ENCODE assay signal across 8 cellular contexts in the genomic region with DNA sequence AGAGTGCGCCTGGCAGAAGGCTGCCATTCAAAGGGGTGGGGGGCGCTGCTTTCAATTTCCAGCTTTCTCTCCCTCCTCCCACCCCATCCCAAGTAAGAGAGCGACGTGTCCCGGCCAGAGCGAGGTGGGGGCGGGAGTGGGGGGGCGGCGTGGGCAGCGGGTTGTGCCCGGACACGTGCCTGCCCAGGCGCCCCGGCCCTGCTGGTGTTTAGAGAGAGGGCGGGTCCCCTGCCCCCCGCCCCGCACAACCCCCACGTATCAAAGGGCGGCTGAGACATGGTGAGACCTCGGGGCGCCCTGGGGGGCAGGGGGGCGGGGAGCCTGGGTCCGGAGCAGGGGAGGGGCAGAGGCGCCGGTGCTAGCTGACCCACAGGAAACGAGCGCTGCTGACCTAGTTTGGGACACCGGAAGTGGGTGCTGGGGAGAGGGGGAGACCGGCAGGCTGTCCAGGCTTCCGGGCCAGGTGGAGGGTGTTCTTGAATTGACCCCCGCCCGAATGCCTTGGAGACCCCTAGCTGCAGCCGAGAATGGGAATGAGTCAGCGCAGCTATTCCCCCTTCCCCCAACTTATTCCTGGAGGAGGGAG. TPM values are rescaled to one million over a fixed set of nuclear protein-coding genes. Genes with fewer than 3 reads are reported as not detected.
DNase-seq lines count a peak whose midpoint lies in the region; ATAC-seq, FAIRE-seq and TF ChIP-seq lines count a peak whose summit lies in the region.

No MANE protein-coding gene starts in this region.

- H3K36me3 ChIP-seq in upper lobe of right lung = no peaks in the 10 kb centered on the region

- peak overlapping the region; percentile 98 for H3K27ac Mint-ChIP-seq in T-cell

- FAIRE-seq in GM19239 (lab: Jason Lieb, UNC) = peak; percentile 64

- H3K4me1 Mint-ChIP-seq in T-cell = peaks cover 57 to 60% (median 58%) of the 10 kb centered on the region in 3 donors

- peak overlapping the region; percentile 93 for H3K4me3 ChIP-seq in AG04449 (ENCODE audit: low read depth, low read length)
- H3K4me3 ChIP-seq in upper lobe of right lung = peak overlapping the region; percentile 88

- peak overlapping the region; percentile 89 to 95 (median 91) for H3K4me3 Mint-ChIP-seq in T-cell

- no peak for TF ChIP-seq POLR2A in GM18505 (IDR thresholded peaks at IDR 0.05; ENCODE audit: borderline replicate concordance, extremely low read depth, insufficient read depth, insufficient read length)

- H3K9me3 Mint-ChIP-seq in T-cell = no peaks in the 10 kb centered on the region

- peak overlapping the region; percentile 98 for H3K27ac ChIP-seq in epithelial cell of prostate
- peak overlapping the region; percentile 93 for H3K27ac ChIP-seq in upper lobe of right lung

- intact Hi-C loops in upper lobe of right lung (cut with DNase I) = no loop called here

- CTCF ChIA-PET in AG04449 (lab: Yijun Ruan, JAX) (interaction anchor here (0.7 to 17.2 kb wide), 7 partner anchors 8 to 169 kb away, joined by 3 to 244 read pairs (median 3); a partner anchor contains a TSS), T-cell (lab: Charles Lee) (no interaction called here)

- no peaks in the 10 kb centered on the region for H3K27me3 Mint-ChIP-seq in T-cell

- H3K9me3 ChIP-seq in upper lobe of right lung = no peaks in the 10 kb centered on the region

- ATAC-seq in T-cell (replicated peaks in 1 of 4) = no peak
- ATAC-seq in upper lobe of right lung = peak; percentile 2
- ATAC-seq in GM18505 (IDR thresholded peaks at IDR 0.05; ENCODE audit: unreplicated experiment) = no peak

- peaks cover 64% of the 10 kb centered on the region for H3K4me1 ChIP-seq in upper lobe of right lung

- POLR2A ChIA-PET in AG04449 (lab: Yijun Ruan, JAX) = interaction anchor here (0.7 to 1.6 kb wide), 2 partner anchors 29 to 34 kb away, joined by 3 to 8 read pairs; a partner anchor contains a TSS
- POLR2A ChIA-PET in T-cell (lab: Charles Lee) = interaction anchor here in 1 of 2 donors (0.5 kb wide), 1 partner anchor 9 kb away, joined by 13 read pairs; no protein-coding TSS in a partner anchor

- TF ChIP-seq CTCF in AG04449 (IDR thresholded peaks at IDR 0.05; ENCODE audit: insufficient read depth, low read length, missing control alignments) = no peak
- no peak for TF ChIP-seq CTCF in upper lobe of right lung (IDR thresholded peaks at IDR 0.05)

- DNase-seq in AG04449 (ENCODE audit: low read depth, low spot score) = no peak
- DNase-seq in GM19239 (ENCODE audit: insufficient read length, low spot score) = no peak
- no peak for DNase-seq in T-cell
- DNase-seq in epithelial cell of prostate (ENCODE audit: low read depth, low spot score) = no peak
- DNase-seq in midbrain (lab: John Stamatoyannopoulos, UW) = peak; percentile 58
- DNase-seq in upper lobe of right lung = peak; percentile 89
- no peak for DNase-seq in NCI-H446 treated with DMSO at 0.1 percent for 48 hours (lab: John Stamatoyannopoulos, UW)

- H3K27me3 ChIP-seq in upper lobe of right lung = no peaks in the 10 kb centered on the region

- no peaks in the 10 kb centered on the region for H3K36me3 Mint-ChIP-seq in T-cell

RNA-seq across cellular contexts. Expression of a gene that starts 1.3 kb away (rescaled TPM):
- total RNA-seq in T-cell (10 to 100 TPM; 39.6 to 68.4 (median 51.7) TPM), upper lobe of right lung (80.4 TPM)

RNA-seq across cellular contexts. Expression of a gene that starts 10.5 kb away (rescaled TPM):
- total RNA-seq in T-cell (1 to 10 TPM in 3 of 5 donors, not detected in 2; 1.3 to 3.0 (median 1.6) TPM), upper lobe of right lung (not detected)

RNA-seq across cellular contexts. Expression of a gene that starts 20.7 kb away (rescaled TPM):
- total RNA-seq in T-cell (10 to 100 TPM; 32.8 to 64.3 (median 53.4) TPM), upper lobe of right lung (29.0 TPM)

RNA-seq across cellular contexts. Expression of a gene that starts 29.4 kb away (rescaled TPM):
- 10 to 100 TPM in 4 of 5 donors, 1 to 10 TPM in 1; 7.9 to 11.8 (median 10.3) TPM for total RNA-seq in T-cell
- total RNA-seq in upper lobe of right lung = 27.0 TPM

RNA-seq across cellular contexts. Expression of a gene that starts 29.7 kb away (rescaled TPM):
- 1 to 10 TPM; 1.1 to 2.6 (median 1.6) TPM for total RNA-seq in T-cell
- total RNA-seq in upper lobe of right lung = 1.5 TPM

Comparison
In these comparisons a context has a peak if more than half of its experiments do, and no peak if none do; other contexts are left out.
1. DNase-seq: peak in midbrain (single experiment) and upper lobe of right lung (single experiment); none in AG04449 (single experiment), GM19239 (single experiment), T-cell (0 of 34), epithelial cell of prostate (single experiment) and NCI-H446 treated with DMSO at 0.1 percent for 48 hours (single experiment).